1 cellular context compared by ENCODE assay signal in genomic region chr2:168246483-168247340, GRCh38.
TF ChIP-seq lines count a peak whose summit lies in the region.

No MANE protein-coding gene starts in this region.

TF ChIP-seq in HepG2, 621 proteins besides CTCF, POLR2A, EP300 and RAD21 (continues in another document):
- TF ChIP-seq, protein P1, sequence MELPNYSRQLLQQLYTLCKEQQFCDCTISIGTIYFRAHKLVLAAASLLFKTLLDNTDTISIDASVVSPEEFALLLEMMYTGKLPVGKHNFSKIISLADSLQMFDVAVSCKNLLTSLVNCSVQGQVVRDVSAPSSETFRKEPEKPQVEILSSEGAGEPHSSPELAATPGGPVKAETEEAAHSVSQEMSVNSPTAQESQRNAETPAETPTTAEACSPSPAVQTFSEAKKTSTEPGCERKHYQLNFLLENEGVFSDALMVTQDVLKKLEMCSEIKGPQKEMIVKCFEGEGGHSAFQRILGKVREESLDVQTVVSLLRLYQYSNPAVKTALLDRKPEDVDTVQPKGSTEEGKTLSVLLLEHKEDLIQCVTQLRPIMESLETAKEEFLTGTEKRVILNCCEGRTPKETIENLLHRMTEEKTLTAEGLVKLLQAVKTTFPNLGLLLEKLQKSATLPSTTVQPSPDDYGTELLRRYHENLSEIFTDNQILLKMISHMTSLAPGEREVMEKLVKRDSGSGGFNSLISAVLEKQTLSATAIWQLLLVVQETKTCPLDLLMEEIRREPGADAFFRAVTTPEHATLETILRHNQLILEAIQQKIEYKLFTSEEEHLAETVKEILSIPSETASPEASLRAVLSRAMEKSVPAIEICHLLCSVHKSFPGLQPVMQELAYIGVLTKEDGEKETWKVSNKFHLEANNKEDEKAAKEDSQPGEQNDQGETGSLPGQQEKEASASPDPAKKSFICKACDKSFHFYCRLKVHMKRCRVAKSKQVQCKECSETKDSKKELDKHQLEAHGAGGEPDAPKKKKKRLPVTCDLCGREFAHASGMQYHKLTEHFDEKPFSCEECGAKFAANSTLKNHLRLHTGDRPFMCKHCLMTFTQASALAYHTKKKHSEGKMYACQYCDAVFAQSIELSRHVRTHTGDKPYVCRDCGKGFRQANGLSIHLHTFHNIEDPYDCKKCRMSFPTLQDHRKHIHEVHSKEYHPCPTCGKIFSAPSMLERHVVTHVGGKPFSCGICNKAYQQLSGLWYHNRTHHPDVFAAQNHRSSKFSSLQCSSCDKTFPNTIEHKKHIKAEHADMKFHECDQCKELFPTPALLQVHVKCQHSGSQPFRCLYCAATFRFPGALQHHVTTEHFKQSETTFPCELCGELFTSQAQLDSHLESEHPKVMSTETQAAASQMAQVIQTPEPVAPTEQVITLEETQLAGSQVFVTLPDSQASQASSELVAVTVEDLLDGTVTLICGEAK (IDR thresholded peaks at IDR 0.05), result 0 out of 2 replicates have a peak, but pooled peaks have one; percentile 8
- TF ChIP-seq, protein P1 (CRISPR knock-in tag; IDR thresholded peaks at IDR 0.05), result no peak
- TF ChIP-seq, protein P2, sequence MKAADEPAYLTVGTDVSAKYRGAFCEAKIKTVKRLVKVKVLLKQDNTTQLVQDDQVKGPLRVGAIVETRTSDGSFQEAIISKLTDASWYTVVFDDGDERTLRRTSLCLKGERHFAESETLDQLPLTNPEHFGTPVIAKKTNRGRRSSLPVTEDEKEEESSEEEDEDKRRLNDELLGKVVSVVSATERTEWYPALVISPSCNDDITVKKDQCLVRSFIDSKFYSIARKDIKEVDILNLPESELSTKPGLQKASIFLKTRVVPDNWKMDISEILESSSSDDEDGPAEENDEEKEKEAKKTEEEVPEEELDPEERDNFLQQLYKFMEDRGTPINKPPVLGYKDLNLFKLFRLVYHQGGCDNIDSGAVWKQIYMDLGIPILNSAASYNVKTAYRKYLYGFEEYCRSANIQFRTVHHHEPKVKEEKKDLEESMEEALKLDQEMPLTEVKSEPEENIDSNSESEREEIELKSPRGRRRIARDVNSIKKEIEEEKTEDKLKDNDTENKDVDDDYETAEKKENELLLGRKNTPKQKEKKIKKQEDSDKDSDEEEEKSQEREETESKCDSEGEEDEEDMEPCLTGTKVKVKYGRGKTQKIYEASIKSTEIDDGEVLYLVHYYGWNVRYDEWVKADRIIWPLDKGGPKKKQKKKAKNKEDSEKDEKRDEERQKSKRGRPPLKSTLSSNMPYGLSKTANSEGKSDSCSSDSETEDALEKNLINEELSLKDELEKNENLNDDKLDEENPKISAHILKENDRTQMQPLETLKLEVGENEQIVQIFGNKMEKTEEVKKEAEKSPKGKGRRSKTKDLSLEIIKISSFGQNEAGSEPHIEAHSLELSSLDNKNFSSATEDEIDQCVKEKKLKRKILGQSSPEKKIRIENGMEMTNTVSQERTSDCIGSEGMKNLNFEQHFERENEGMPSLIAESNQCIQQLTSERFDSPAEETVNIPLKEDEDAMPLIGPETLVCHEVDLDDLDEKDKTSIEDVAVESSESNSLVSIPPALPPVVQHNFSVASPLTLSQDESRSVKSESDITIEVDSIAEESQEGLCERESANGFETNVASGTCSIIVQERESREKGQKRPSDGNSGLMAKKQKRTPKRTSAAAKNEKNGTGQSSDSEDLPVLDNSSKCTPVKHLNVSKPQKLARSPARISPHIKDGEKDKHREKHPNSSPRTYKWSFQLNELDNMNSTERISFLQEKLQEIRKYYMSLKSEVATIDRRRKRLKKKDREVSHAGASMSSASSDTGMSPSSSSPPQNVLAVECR (CRISPR knock-in tag; IDR thresholded peaks at IDR 0.05; ENCODE audit: borderline replicate concordance), result peak; percentile 62
- TF ChIP-seq NR2F1 (CRISPR knock-in tag; IDR thresholded peaks at IDR 0.05), result no peak; a peak in 1 of 4 replicates
- TF ChIP-seq ZNF124 (CRISPR knock-in tag; IDR thresholded peaks at IDR 0.05), result no peak
- TF ChIP-seq, protein P3, sequence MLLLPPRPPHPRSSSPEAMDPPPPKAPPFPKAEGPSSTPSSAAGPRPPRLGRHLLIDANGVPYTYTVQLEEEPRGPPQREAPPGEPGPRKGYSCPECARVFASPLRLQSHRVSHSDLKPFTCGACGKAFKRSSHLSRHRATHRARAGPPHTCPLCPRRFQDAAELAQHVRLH (CRISPR knock-in tag; IDR thresholded peaks at IDR 0.05; ENCODE audit: borderline replicate concordance, low read depth), result no peak
- TF ChIP-seq RBM39 (IDR thresholded peaks at IDR 0.05; ENCODE audit: low read depth, low read length, poor library complexity, severe bottlenecking), result peak; percentile 42
- TF ChIP-seq ZNF234 (CRISPR knock-in tag; conservative IDR thresholded peaks at IDR 0.05), result 0 out of 2 replicates have a peak, but pooled peaks have one; percentile 52
- no peak; the same call in 1 of the 2 replicates for TF ChIP-seq ISX (CRISPR knock-in tag; conservative IDR thresholded peaks at IDR 0.05)
- 0 out of 2 replicates have a peak, but pooled peaks have one; percentile 21 for TF ChIP-seq ZC3H13 (CRISPR knock-in tag; IDR thresholded peaks at IDR 0.05)
- 0 out of 2 replicates have a peak, but pooled peaks have one; percentile 31 for TF ChIP-seq ZNF570 (CRISPR knock-in tag; IDR thresholded peaks at IDR 0.05; ENCODE audit: borderline replicate concordance)
- no peak for TF ChIP-seq ZNF3 (CRISPR knock-in tag; IDR thresholded peaks at IDR 0.05)
- TF ChIP-seq HOXD1 (CRISPR knock-in tag; IDR thresholded peaks at IDR 0.05), result 0 out of 2 replicates have a peak, but pooled peaks have one; percentile 17
- TF ChIP-seq NFKBIZ (CRISPR knock-in tag; IDR thresholded peaks at IDR 0.05), result 0 out of 2 replicates have a peak, but pooled peaks have one; percentile 71
- peak; percentile 65; the same call in 1 of the 2 replicates for TF ChIP-seq TBX2 (CRISPR knock-in tag; IDR thresholded peaks at IDR 0.05; ENCODE audit: borderline replicate concordance)
- TF ChIP-seq ZMYM4 (CRISPR knock-in tag; IDR thresholded peaks at IDR 0.05), result peak; percentile 73
- TF ChIP-seq ZNF121 (CRISPR knock-in tag; IDR thresholded peaks at IDR 0.05), result 0 out of 2 replicates have a peak, but pooled peaks have one; percentile 52
- TF ChIP-seq THAP11 (CRISPR knock-in tag; IDR thresholded peaks at IDR 0.05), result peak; percentile 46; the same call in 1 of the 2 replicates
- 0 out of 2 replicates have a peak, but pooled peaks have one; percentile 26 for TF ChIP-seq ZNF776 (CRISPR knock-in tag; IDR thresholded peaks at IDR 0.05)
- TF ChIP-seq KDM6A (CRISPR knock-in tag; IDR thresholded peaks at IDR 0.05; ENCODE audit: low read depth), result no peak
- TF ChIP-seq, protein P4, sequence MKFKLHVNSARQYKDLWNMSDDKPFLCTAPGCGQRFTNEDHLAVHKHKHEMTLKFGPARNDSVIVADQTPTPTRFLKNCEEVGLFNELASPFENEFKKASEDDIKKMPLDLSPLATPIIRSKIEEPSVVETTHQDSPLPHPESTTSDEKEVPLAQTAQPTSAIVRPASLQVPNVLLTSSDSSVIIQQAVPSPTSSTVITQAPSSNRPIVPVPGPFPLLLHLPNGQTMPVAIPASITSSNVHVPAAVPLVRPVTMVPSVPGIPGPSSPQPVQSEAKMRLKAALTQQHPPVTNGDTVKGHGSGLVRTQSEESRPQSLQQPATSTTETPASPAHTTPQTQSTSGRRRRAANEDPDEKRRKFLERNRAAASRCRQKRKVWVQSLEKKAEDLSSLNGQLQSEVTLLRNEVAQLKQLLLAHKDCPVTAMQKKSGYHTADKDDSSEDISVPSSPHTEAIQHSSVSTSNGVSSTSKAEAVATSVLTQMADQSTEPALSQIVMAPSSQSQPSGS (CRISPR knock-in tag; IDR thresholded peaks at IDR 0.05), result no peak
- 0 out of 2 replicates have a peak, but pooled peaks have one; percentile 66 for TF ChIP-seq ZFP41 (CRISPR knock-in tag; IDR thresholded peaks at IDR 0.05; ENCODE audit: borderline replicate concordance)
- no peak; the same call in 1 of the 2 replicates for TF ChIP-seq FOXK1 (CRISPR knock-in tag; IDR thresholded peaks at IDR 0.05; ENCODE audit: borderline replicate concordance, low read depth)
- TF ChIP-seq CC2D1A (CRISPR knock-in tag; IDR thresholded peaks at IDR 0.05), result no peak
- TF ChIP-seq KLF6 (CRISPR knock-in tag; IDR thresholded peaks at IDR 0.05), result peak; percentile 51; the same call in 1 of the 2 replicates
- peak; percentile 68; the same call in 1 of the 2 replicates for TF ChIP-seq HDAC1 (CRISPR knock-in tag; IDR thresholded peaks at IDR 0.05)
- TF ChIP-seq ZNF331 (CRISPR knock-in tag; IDR thresholded peaks at IDR 0.05), result peak; percentile 49; the same call in 1 of the 2 replicates
- TF ChIP-seq ZNF263 (CRISPR knock-in tag; IDR thresholded peaks at IDR 0.05), result peak; percentile 24; the same call in 1 of the 2 replicates
- TF ChIP-seq POLR2G (IDR thresholded peaks at IDR 0.05; ENCODE audit: low read depth, low read length), result peak; percentile 55; the same call in 1 of the 2 replicates
- TF ChIP-seq ZNF777 (CRISPR knock-in tag; IDR thresholded peaks at IDR 0.05), result peak; percentile 85
- peak; percentile 73; the same call in 1 of the 2 replicates for TF ChIP-seq ZNF816 (CRISPR knock-in tag; IDR thresholded peaks at IDR 0.05; ENCODE audit: borderline replicate concordance)
- TF ChIP-seq POGZ (CRISPR knock-in tag; IDR thresholded peaks at IDR 0.05), result peak; percentile 60; the same call in 1 of the 2 replicates
- TF ChIP-seq ZBTB42 (CRISPR knock-in tag; IDR thresholded peaks at IDR 0.05), result 0 out of 2 replicates have a peak, but pooled peaks have one; percentile 58
- 0 out of 2 replicates have a peak, but pooled peaks have one; percentile 46 for TF ChIP-seq ZFP36L1 (CRISPR knock-in tag; IDR thresholded peaks at IDR 0.05)
- peak; percentile 58; the same call in 1 of the 2 replicates for TF ChIP-seq MXD3 (CRISPR knock-in tag; IDR thresholded peaks at IDR 0.05)
- peak; percentile 49; the same call in 1 of the 2 replicates for TF ChIP-seq ZNF878 (CRISPR knock-in tag; IDR thresholded peaks at IDR 0.05)
- TF ChIP-seq, protein P5, sequence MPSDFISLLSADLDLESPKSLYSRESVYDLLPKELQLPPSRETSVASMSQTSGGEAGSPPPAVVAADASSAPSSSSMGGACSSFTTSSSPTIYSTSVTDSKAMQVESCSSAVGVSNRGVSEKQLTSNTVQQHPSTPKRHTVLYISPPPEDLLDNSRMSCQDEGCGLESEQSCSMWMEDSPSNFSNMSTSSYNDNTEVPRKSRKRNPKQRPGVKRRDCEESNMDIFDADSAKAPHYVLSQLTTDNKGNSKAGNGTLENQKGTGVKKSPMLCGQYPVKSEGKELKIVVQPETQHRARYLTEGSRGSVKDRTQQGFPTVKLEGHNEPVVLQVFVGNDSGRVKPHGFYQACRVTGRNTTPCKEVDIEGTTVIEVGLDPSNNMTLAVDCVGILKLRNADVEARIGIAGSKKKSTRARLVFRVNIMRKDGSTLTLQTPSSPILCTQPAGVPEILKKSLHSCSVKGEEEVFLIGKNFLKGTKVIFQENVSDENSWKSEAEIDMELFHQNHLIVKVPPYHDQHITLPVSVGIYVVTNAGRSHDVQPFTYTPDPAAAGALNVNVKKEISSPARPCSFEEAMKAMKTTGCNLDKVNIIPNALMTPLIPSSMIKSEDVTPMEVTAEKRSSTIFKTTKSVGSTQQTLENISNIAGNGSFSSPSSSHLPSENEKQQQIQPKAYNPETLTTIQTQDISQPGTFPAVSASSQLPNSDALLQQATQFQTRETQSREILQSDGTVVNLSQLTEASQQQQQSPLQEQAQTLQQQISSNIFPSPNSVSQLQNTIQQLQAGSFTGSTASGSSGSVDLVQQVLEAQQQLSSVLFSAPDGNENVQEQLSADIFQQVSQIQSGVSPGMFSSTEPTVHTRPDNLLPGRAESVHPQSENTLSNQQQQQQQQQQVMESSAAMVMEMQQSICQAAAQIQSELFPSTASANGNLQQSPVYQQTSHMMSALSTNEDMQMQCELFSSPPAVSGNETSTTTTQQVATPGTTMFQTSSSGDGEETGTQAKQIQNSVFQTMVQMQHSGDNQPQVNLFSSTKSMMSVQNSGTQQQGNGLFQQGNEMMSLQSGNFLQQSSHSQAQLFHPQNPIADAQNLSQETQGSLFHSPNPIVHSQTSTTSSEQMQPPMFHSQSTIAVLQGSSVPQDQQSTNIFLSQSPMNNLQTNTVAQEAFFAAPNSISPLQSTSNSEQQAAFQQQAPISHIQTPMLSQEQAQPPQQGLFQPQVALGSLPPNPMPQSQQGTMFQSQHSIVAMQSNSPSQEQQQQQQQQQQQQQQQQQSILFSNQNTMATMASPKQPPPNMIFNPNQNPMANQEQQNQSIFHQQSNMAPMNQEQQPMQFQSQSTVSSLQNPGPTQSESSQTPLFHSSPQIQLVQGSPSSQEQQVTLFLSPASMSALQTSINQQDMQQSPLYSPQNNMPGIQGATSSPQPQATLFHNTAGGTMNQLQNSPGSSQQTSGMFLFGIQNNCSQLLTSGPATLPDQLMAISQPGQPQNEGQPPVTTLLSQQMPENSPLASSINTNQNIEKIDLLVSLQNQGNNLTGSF (CRISPR knock-in tag; IDR thresholded peaks at IDR 0.05), result 0 out of 2 replicates have a peak, but pooled peaks have one; percentile 16
- no peak for TF ChIP-seq ZNF841 (CRISPR knock-in tag; IDR thresholded peaks at IDR 0.05; ENCODE audit: borderline replicate concordance)
